ENCODE assay signal across 8 cellular contexts in the genomic region with DNA sequence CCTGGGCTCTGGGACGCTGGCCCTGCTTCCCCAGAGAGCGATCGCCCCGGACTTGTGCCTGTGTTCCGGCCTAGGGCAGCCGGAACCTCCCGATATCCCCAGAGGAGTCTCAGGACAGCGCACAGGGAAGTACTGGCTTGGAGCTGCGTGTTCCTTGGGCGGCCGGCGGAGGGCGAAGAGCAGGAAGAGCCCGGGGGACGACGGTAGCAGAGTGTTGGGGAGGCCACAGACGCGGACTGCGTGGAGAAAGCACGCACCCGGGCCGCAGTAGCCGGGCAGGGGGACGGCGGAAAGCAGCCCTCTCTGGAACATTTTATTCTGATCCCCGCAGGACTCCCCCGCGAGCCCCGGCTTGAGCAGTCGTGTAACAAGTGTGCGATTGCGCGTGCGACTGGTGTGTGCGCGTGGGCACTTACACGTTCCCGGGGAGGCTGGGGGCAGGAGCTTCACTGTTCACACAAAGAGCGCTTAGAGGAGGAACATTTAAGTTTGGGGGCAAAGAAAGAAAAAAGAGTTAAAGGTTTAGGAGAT. TPM values are rescaled to one million over a fixed set of nuclear protein-coding genes. Genes with fewer than 3 reads are reported as not detected.
DNase-seq lines count a peak whose midpoint lies in the region; ATAC-seq and TF ChIP-seq lines count a peak whose summit lies in the region.

No MANE protein-coding gene starts in this region.

- TF ChIP-seq CTCF in HFFc6 (IDR thresholded peaks at IDR 0.05) (peak; percentile 39), gastrocnemius medialis (IDR thresholded peaks at IDR 0.05 in 4 of 5, conservative IDR thresholded peaks at IDR 0.05 in 1 of 5) (no peak), lower leg skin (IDR thresholded peaks at IDR 0.05) (no peak)

- TF ChIP-seq POLR2A in gastrocnemius medialis (IDR thresholded peaks at IDR 0.05) (no peak), lower leg skin (IDR thresholded peaks at IDR 0.05) (no peak)

- peak overlapping the region; percentile 71 for H3K4me3 Mint-ChIP-seq in HFFc6
- peak overlapping the region; percentile 74 for H3K4me3 Mint-ChIP-seq in activated naive CD8-positive, alpha-beta T cell treated with anti-CD3 and anti-CD28 coated beads for 36 hours

- ATAC-seq in gastrocnemius medialis: no peak
- no peak for ATAC-seq in HG03280 (IDR thresholded peaks at IDR 0.05; ENCODE audit: unreplicated experiment)

- intact Hi-C loops in gastrocnemius medialis (cut with DNase I; ENCODE audit: low total_unique reads): no loop called here
- intact Hi-C loops in lower leg skin (cut with DNase I; ENCODE audit: low total_unique reads): loop anchor here (10.0 kb wide), 1 partner anchor 213 kb away; no protein-coding TSS in a partner anchor

- peaks cover 14% of the 10 kb centered on the region for H3K4me1 ChIP-seq in ACC112 (ENCODE audit: control insufficient read depth, insufficient read depth, low read length, unreplicated experiment)
- peaks cover 23 to 43% of the 10 kb centered on the region in 2 donors for H3K4me1 ChIP-seq in gastrocnemius medialis

- in situ Hi-C loops in gastrocnemius medialis (cut with MboI; ENCODE audit: low sequenced_read_pairs in 4 of 4): no loop called here

- peaks cover 94% of the 10 kb centered on the region for H3K27me3 ChIP-seq in ACC112 (ENCODE audit: insufficient read depth, low read length)
- peaks cover 70 to 75% (median 71%) of the 10 kb centered on the region in 3 donors for H3K27me3 ChIP-seq in gastrocnemius medialis

- H3K27ac ChIP-seq in ACC112 (ENCODE audit: low read depth, low read length): no peak overlapping the region
- no peak overlapping the region for H3K27ac ChIP-seq in gastrocnemius medialis

- H3K9me3 ChIP-seq in gastrocnemius medialis: no peaks in the 10 kb centered on the region

- no peak overlapping the region for H3K27ac Mint-ChIP-seq in HFFc6
- no peak overlapping the region for H3K27ac Mint-ChIP-seq in activated naive CD8-positive, alpha-beta T cell treated with anti-CD3 and anti-CD28 coated beads for 36 hours

- H3K9me3 Mint-ChIP-seq in HFFc6: no peaks in the 10 kb centered on the region
- H3K9me3 Mint-ChIP-seq in activated naive CD8-positive, alpha-beta T cell treated with anti-CD3 and anti-CD28 coated beads for 36 hours: no peaks in the 10 kb centered on the region

- H3K36me3 ChIP-seq in ACC112 (ENCODE audit: insufficient read depth, low read length): no peaks in the 10 kb centered on the region
- no peaks in the 10 kb centered on the region for H3K36me3 ChIP-seq in gastrocnemius medialis

- H3K36me3 Mint-ChIP-seq in HFFc6 (ENCODE audit: low read depth): no peaks in the 10 kb centered on the region
- no peaks in the 10 kb centered on the region for H3K36me3 Mint-ChIP-seq in activated naive CD8-positive, alpha-beta T cell treated with anti-CD3 and anti-CD28 coated beads for 36 hours

- peaks cover 44% of the 10 kb centered on the region for H3K27me3 Mint-ChIP-seq in HFFc6 (ENCODE audit: insufficient read depth)
- H3K27me3 Mint-ChIP-seq in activated naive CD8-positive, alpha-beta T cell treated with anti-CD3 and anti-CD28 coated beads for 36 hours: peaks cover 82% of the 10 kb centered on the region

- no peak overlapping the region for H2AFZ ChIP-seq in ACC112 (ENCODE audit: low read length, unreplicated experiment)

- peaks cover 32% of the 10 kb centered on the region for H3K4me1 Mint-ChIP-seq in HFFc6 (ENCODE audit: low read depth)
- peaks cover 31% of the 10 kb centered on the region for H3K4me1 Mint-ChIP-seq in activated naive CD8-positive, alpha-beta T cell treated with anti-CD3 and anti-CD28 coated beads for 36 hours

- peak overlapping the region; percentile 60; the same call in 1 of the 2 replicates for H3K4me3 ChIP-seq in ACC112 (ENCODE audit: low read depth, low read length)
- peak overlapping the region; percentile 23 to 41 (median 31) for H3K4me3 ChIP-seq in gastrocnemius medialis
- no peak overlapping the region for H3K4me3 ChIP-seq in lower leg skin (ENCODE audit: low read depth, poor library complexity, severe bottlenecking)

- peak; percentile 14 for DNase-seq in HFFc6
- peak; percentile 22 for DNase-seq in activated naive CD8-positive, alpha-beta T cell treated with anti-CD3 and anti-CD28 coated beads for 36 hours
- peak; percentile 65 for DNase-seq in hepatic stellate cell (ENCODE audit: low spot score)
- DNase-seq in gastrocnemius medialis: no peak
- DNase-seq in NCI-H1092 treated with DMSO at 0.1 percent for 48 hours (lab: John Stamatoyannopoulos, UW): no peak
- no peak for DNase-seq in lower leg skin (ENCODE audit: low spot score in 2 of 2)

- 17 to 21% methylated on average over 30 to 39 of the region's 39 CpGs for WGBS in lower leg skin, 2 donors

- no peaks in the 10 kb centered on the region for H3K79me2 ChIP-seq in ACC112 (ENCODE audit: control insufficient read depth, insufficient read depth, low read length, unreplicated experiment)

RNA-seq across cellular contexts. Expression of a gene that starts 36.1 kb away (rescaled TPM):
- total RNA-seq in HFFc6 (2021; fragmentation: NEBNext Ultra II Directional; extraction: Animal tissue kit (Norgen Biotek cat#: 25700)): not detected
- total RNA-seq in activated naive CD8-positive, alpha-beta T cell treated with anti-CD3 and anti-CD28 coated beads for 36 hours: under 1 TPM; 0.31 to 0.44 TPM
- total RNA-seq in gastrocnemius medialis (not detected), lower leg skin (not detected)

Comparison
In these comparisons a context has a peak if more than half of its experiments do, and no peak if none do; other contexts are left out.
1. DNase-seq: peak in HFFc6 (single experiment), activated naive CD8-positive, alpha-beta T cell treated with anti-CD3 and anti-CD28 coated beads for 36 hours (single experiment) and hepatic stellate cell (single experiment); none in gastrocnemius medialis (0 of 2), NCI-H1092 treated with DMSO at 0.1 percent for 48 hours (single experiment) and lower leg skin (0 of 2).